1 cellular context compared by ENCODE assay signal in genomic region chr3:142724682-142725351, GRCh38.
TF ChIP-seq lines count a peak whose summit lies in the region.

No MANE protein-coding gene starts in this region.

TF ChIP-seq in K562, 482 proteins besides CTCF, POLR2A, EP300 and RAD21 (continued from another document and continues in another):
- TF ChIP-seq ZBTB40 (IDR thresholded peaks at IDR 0.05) (peak; percentile 34; the same call in 1 of the 2 replicates), ZBTB40 (CRISPR knock-in tag; IDR thresholded peaks at IDR 0.05) (no peak), MTA3 (IDR thresholded peaks at IDR 0.05; ENCODE audit: borderline replicate concordance) (0 out of 2 replicates have a peak, but pooled peaks have one; percentile 70), ZNF75A (CRISPR knock-in tag; IDR thresholded peaks at IDR 0.05) (no peak), HMBOX1 (IDR thresholded peaks at IDR 0.05) (no peak), MITF (IDR thresholded peaks at IDR 0.05) (no peak), STAG1 (CRISPR knock-in tag; IDR thresholded peaks at IDR 0.05; ENCODE audit: borderline replicate concordance) (no peak), ZNF57 (CRISPR knock-in tag; IDR thresholded peaks at IDR 0.05) (no peak), BACH1 (tag; IDR thresholded peaks at IDR 0.05) (no peak), WHSC1 (IDR thresholded peaks at IDR 0.05; ENCODE audit: low read length) (no peak), PHF20 (IDR thresholded peaks at IDR 0.05; ENCODE audit: partially characterized antibody) (peak; percentile 36), EP400 (IDR thresholded peaks at IDR 0.05) (peak; percentile 32; the same call in 1 of the 2 replicates), CHD4 (IDR thresholded peaks at IDR 0.05; ENCODE audit: insufficient read depth, insufficient replicate concordance, low read depth, low read length, poor library complexity, severe bottlenecking) (no peak), TEAD2 (tag; IDR thresholded peaks at IDR 0.05) (no peak), SOX6 (IDR thresholded peaks at IDR 0.05) (0 out of 2 replicates have a peak, but pooled peaks have one; percentile 27), MBD1 (CRISPR knock-in tag; IDR thresholded peaks at IDR 0.05) (no peak), ZNF584 (CRISPR knock-in tag; IDR thresholded peaks at IDR 0.05; ENCODE audit: low read depth) (no peak), TEAD1 (CRISPR knock-in tag; IDR thresholded peaks at IDR 0.05) (peak in 1 of 2 experiments; percentile 41; a peak in 1 of 4 replicates), HINFP (tag; conservative IDR thresholded peaks at IDR 0.05; ENCODE audit: low read depth) (peak; percentile 64), MLLT1 (IDR thresholded peaks at IDR 0.05) (peak in 1 of 2 experiments; percentile 38; a peak in 1 of 4 replicates), FOXP4 (CRISPR knock-in tag; IDR thresholded peaks at IDR 0.05; ENCODE audit: borderline replicate concordance) (0 out of 2 replicates have a peak, but pooled peaks have one; percentile 25), NR3C1 (CRISPR knock-in tag; IDR thresholded peaks at IDR 0.05) (no peak), NFE2L1 (tag; IDR thresholded peaks at IDR 0.05; ENCODE audit: borderline replicate concordance, low read depth) (no peak), NR2C2 (CRISPR knock-in tag; IDR thresholded peaks at IDR 0.05) (peak; percentile 61; the same call in 1 of the 2 replicates), NR2C2 (tag; IDR thresholded peaks at IDR 0.05) (no peak; the same call in 1 of the 2 replicates), NELFE (IDR thresholded peaks at IDR 0.05; ENCODE audit: insufficient read depth, insufficient read length) (no peak), ZBTB34 (CRISPR knock-in tag; IDR thresholded peaks at IDR 0.05) (no peak), KLF13 (tag; IDR thresholded peaks at IDR 0.05; ENCODE audit: borderline replicate concordance, low read depth) (no peak), PTBP1 (IDR thresholded peaks at IDR 0.05; ENCODE audit: low read depth, low read length) (no peak), PRDM10 (IDR thresholded peaks at IDR 0.05; ENCODE audit: partially characterized antibody) (peak; percentile 16), BDP1 (IDR thresholded peaks at IDR 0.05; ENCODE audit: insufficient read depth, insufficient read length) (no peak), TARDBP (IDR thresholded peaks at IDR 0.05) (no peak), GABPB2 (CRISPR knock-in tag; conservative IDR thresholded peaks at IDR 0.05) (no peak)
